Comparison of ENCODE assay signal across 29 cellular contexts in the genomic region with DNA sequence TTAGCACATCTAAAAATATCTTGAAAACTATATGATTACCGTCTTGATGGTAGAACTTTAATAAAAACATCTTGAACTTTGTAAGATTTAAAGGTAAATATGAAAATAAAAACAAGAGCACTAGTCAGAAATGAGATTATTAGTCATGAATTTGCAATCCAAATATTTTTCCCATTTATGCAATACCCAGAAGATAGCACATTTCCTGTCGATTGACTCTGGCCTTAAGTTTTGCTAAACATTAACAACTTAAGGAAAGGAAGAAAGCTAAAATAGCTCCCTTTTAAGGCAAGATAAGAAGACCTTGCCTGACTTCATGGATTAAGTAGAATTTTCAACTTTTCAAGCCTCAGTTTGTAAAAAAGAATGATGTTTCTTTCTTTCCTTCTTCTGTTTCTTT.
DNase-seq lines count a peak whose midpoint lies in the region; TF ChIP-seq lines count a peak whose summit lies in the region.
"Had no signal": no experiment of that assay in that cellular context is flagged by ENCODE, and none has a peak within 500 bp of the region (broad histone marks: within the 10 kb centered on the region; RNA-seq: fewer than 3 reads in every experiment).

No MANE protein-coding gene starts in this region.

- no peaks in the 10 kb centered on the region for H3K27me3 ChIP-seq in left ventricle myocardium inferior (ENCODE audit: low read depth)
- H3K27me3 ChIP-seq: cardiac muscle cell, esophagus muscularis mucosa, SJCRH30 had no signal

- DNase-seq in left ventricle myocardium inferior = no peak
- DNase-seq in cardiac septum (ENCODE audit: low spot score) = no peak
- DNase-seq in chondrocyte (ENCODE audit: low spot score) = no peak
- peak; percentile 75 for DNase-seq in iris pigment epithelial cell (ENCODE audit: low read depth)
- DNase-seq in dedifferentiated amniotic fluid mesenchymal stem cell (ENCODE audit: extremely low spot score) = no peak
- DNase-seq in ureter (ENCODE audit: low spot score) = no peak
- DNase-seq in dermis blood vessel endothelial cell = no peak
- no peak for DNase-seq in stimulated activated CD4-positive, alpha-beta T cell treated with anti-CD3 and anti-CD28 coated beads, Interleukin-4, amount 100 ng/mL, for 1 hour
- DNase-seq: activated CD4-positive, alpha-beta T cell treated with anti-CD3 and anti-CD28 coated beads for 36 hours; DND-41; endodermal cell; HFFc6; Karpas-422; naive thymus-derived CD4-positive, alpha-beta T cell; NCI-H1436 treated with DMSO at 0.1 percent for 48 hours; NCI-H2107; NCI-H446; NCI-H748 treated with DMSO at 0.1 percent for 48 hours; RPMI8226; SJCRH30; stimulated activated naive B cell treated with anti-CD40 and anti-IgM and Interleukin-4, amounts not matched to agents 10 μg/mL and 1 μg/mL and 100 μg/mL, for 72 hours; T-helper 9 cell had no signal

- peak overlapping the region; percentile 30 for H3K27ac ChIP-seq in left ventricle myocardium inferior (replicated peaks)
- H3K27ac ChIP-seq: cardiac muscle cell, esophagus muscularis mucosa, SJCRH30, VCaP had no signal

- H3K4me1 ChIP-seq in left ventricle myocardium inferior = no peaks in the 10 kb centered on the region
- H3K4me1 ChIP-seq: esophagus muscularis mucosa, SJCRH30 had no signal

- H3K27me3 Mint-ChIP-seq in chondrocyte (ENCODE audit: low read depth) = no peaks in the 10 kb centered on the region
- H3K27me3 Mint-ChIP-seq: activated CD4-positive, alpha-beta T cell treated with anti-CD3 and anti-CD28 coated beads for 36 hours; dendritic cell treated with granulocyte-macrophage colony-stimulating factor and Interleukin-4, amounts not matched to agents 40 ng/mL and 50 ng/mL, for 4 days; naive thymus-derived CD4-positive, alpha-beta T cell; stimulated activated naive B cell treated with anti-CD40 and anti-IgM and Interleukin-4, amounts not matched to agents 10 μg/mL and 1 μg/mL and 100 μg/mL, for 72 hours; type B pancreatic cell had no signal

- H3K36me3 Mint-ChIP-seq in chondrocyte (ENCODE audit: low read depth) = no peaks in the 10 kb centered on the region
- H3K36me3 Mint-ChIP-seq: CD14-positive monocyte; naive thymus-derived CD4-positive, alpha-beta T cell; stimulated activated naive B cell treated with anti-CD40 and anti-IgM and Interleukin-4, amounts not matched to agents 10 μg/mL and 1 μg/mL and 100 μg/mL, for 72 hours; type B pancreatic cell had no signal

- no peaks in the 10 kb centered on the region for H3K36me3 ChIP-seq in left ventricle myocardium inferior
- H3K36me3 ChIP-seq: cardiac muscle cell, esophagus muscularis mucosa, SJCRH30 had no signal

- H3K4me3 ChIP-seq in left ventricle myocardium inferior = no peak overlapping the region
- H3K4me3 ChIP-seq: cardiac muscle cell, esophagus muscularis mucosa, SJCRH30 had no signal

- intact Hi-C loops in left ventricle myocardium inferior (cut with micrococcal nuclease) (no loop called here), cardiac septum (cut with DNase I) (no loop called here)

- TF ChIP-seq CTCF in left ventricle myocardium inferior (IDR thresholded peaks at IDR 0.05; ENCODE audit: borderline replicate concordance) (no peak), chondrocyte (IDR thresholded peaks at IDR 0.05) (no peak)

- H3K9me3 ChIP-seq in left ventricle myocardium inferior (replicated peaks) = peaks cover 7% of the 10 kb centered on the region
- H3K9me3 ChIP-seq: esophagus muscularis mucosa, SJCRH30 had no signal

- peaks cover 20% of the 10 kb centered on the region for H3K4me1 Mint-ChIP-seq in chondrocyte (ENCODE audit: low read depth)
- H3K4me1 Mint-ChIP-seq: activated CD4-positive, alpha-beta T cell treated with anti-CD3 and anti-CD28 coated beads for 36 hours; CD14-positive monocyte; naive thymus-derived CD4-positive, alpha-beta T cell; stimulated activated naive B cell treated with anti-CD40 and anti-IgM and Interleukin-4, amounts not matched to agents 10 μg/mL and 1 μg/mL and 100 μg/mL, for 72 hours had no signal

- H3K9me3 Mint-ChIP-seq in chondrocyte (ENCODE audit: low read depth) = peaks cover under 1% of the 10 kb centered on the region
- H3K9me3 Mint-ChIP-seq: type B pancreatic cell had no signal

- H3K4me3 Mint-ChIP-seq in chondrocyte (ENCODE audit: unreplicated experiment) = no peak overlapping the region
- H3K4me3 Mint-ChIP-seq: activated CD4-positive, alpha-beta T cell treated with anti-CD3 and anti-CD28 coated beads for 36 hours; CD14-positive monocyte; dendritic cell treated with granulocyte-macrophage colony-stimulating factor and Interleukin-4, amounts not matched to agents 40 ng/mL and 50 ng/mL, for 4 days; endodermal cell; HFFc6; naive thymus-derived CD4-positive, alpha-beta T cell; stimulated activated naive B cell treated with anti-CD40 and anti-IgM and Interleukin-4, amounts not matched to agents 10 μg/mL and 1 μg/mL and 100 μg/mL, for 72 hours; type B pancreatic cell had no signal

- H3K27ac Mint-ChIP-seq in chondrocyte (ENCODE audit: unreplicated experiment) = peak overlapping the region; percentile 42
- H3K27ac Mint-ChIP-seq: activated CD4-positive, alpha-beta T cell treated with anti-CD3 and anti-CD28 coated beads for 36 hours; activated naive CD4-positive, alpha-beta T cell treated with anti-CD3 and anti-CD28 coated beads, Interleukin-2, amount 50 U/mL, for 72 hours; CD14-positive monocyte; dendritic cell treated with granulocyte-macrophage colony-stimulating factor and Interleukin-4, amounts not matched to agents 40 ng/mL and 50 ng/mL, for 4 days; endodermal cell; HFFc6; naive thymus-derived CD4-positive, alpha-beta T cell; stimulated activated naive B cell treated with anti-CD40 and anti-IgM and Interleukin-4, amounts not matched to agents 10 μg/mL and 1 μg/mL and 100 μg/mL, for 72 hours; type B pancreatic cell had no signal
